ENCODE assay signal across 13 cellular contexts in genomic region chr1:219414250-219414649, GRCh38.
DNase-seq lines count a peak whose midpoint lies in the region; ATAC-seq and TF ChIP-seq lines count a peak whose summit lies in the region.
"Had no signal": no experiment of that assay in that cellular context is flagged by ENCODE, and none has a peak within 500 bp of the region (broad histone marks: within the 10 kb centered on the region; RNA-seq: fewer than 3 reads in every experiment).

No MANE protein-coding gene starts in this region.

- DNase-seq in DMS153 (lab: John Stamatoyannopoulos, UW) (peak; percentile 44), DMS153 treated with DMSO at 0.1 percent for 48 hours (lab: John Stamatoyannopoulos, UW; ENCODE audit: unreplicated experiment) (no peak), DMS53 (lab: John Stamatoyannopoulos, UW) (peak; percentile 82), NCI-H2029 treated with DMSO at 0.1 percent for 48 hours (lab: John Stamatoyannopoulos, UW) (peak; percentile 2)
- no peak for DNase-seq in activated naive CD4-positive, alpha-beta T cell treated with Interleukin-2 at 50 U/mL for 16 hours
- DNase-seq: CD8-positive, alpha-beta T cell; COR-L47; DMS79; GOT3; H9 had no signal

- no peak for ATAC-seq in SK-N-SH treated with all-trans-retinoic acid at 6 μM for 48 hours
- ATAC-seq in GM18498 (IDR thresholded peaks at IDR 0.05; ENCODE audit: unreplicated experiment) = no peak
- ATAC-seq: CD8-positive, alpha-beta T cell; GM12878 had no signal

TF ChIP-seq in SK-N-SH treated with all-trans-retinoic acid at 6 μM for 48 hours, 23 proteins besides CTCF, POLR2A, EP300 and RAD21:
- TF ChIP-seq CSRNP3 (CRISPR knock-in tag; IDR thresholded peaks at IDR 0.05) (no peak), CSDC2 (CRISPR knock-in tag; IDR thresholded peaks at IDR 0.05) (0 out of 2 replicates have a peak, but pooled peaks have one; percentile 31)

Comparison
In these comparisons a context has a peak if more than half of its experiments do, and no peak if none do; other contexts are left out.
1. DNase-seq: peak in DMS153 (single experiment), DMS53 (single experiment) and NCI-H2029 treated with DMSO at 0.1 percent for 48 hours (single experiment); none in DMS153 treated with DMSO at 0.1 percent for 48 hours (single experiment) and activated naive CD4-positive, alpha-beta T cell treated with Interleukin-2 at 50 U/mL for 16 hours (single experiment).